Comparison of ENCODE assay signal across 19 cellular contexts in genomic region chr2:501130-501529, GRCh38.
A peak's percentile ranks its signal among the peaks of the same experiment; 100 is the strongest.
DNase-seq lines count a peak whose midpoint lies in the region; ATAC-seq, FAIRE-seq and TF ChIP-seq lines count a peak whose summit lies in the region.
"Had no signal": no experiment of that assay in that cellular context is flagged by ENCODE, and none has a peak within 500 bp of the region (broad histone marks: within the 10 kb centered on the region; RNA-seq: fewer than 3 reads in every experiment).

No MANE protein-coding gene starts in this region.

- POLR2A ChIA-PET in HepG2 (lab: Yijun Ruan, JAX) (no interaction called here), RWPE1 (lab: Yijun Ruan, JAX; ENCODE audit: low non-redundant PET) (no interaction called here)

- no peak overlapping the region for H3K4me2 ChIP-seq in HepG2 (ENCODE audit: low read depth, low read length)

- H3K4me3 Mint-ChIP-seq in glutamatergic neuron (ENCODE audit: unreplicated experiment) (no peak overlapping the region), CD14-positive monocyte (no peak overlapping the region)
- H3K4me3 Mint-ChIP-seq: activated CD4-positive, alpha-beta memory T cell treated with anti-CD3 and anti-CD28 coated beads for 36 hours; activated naive CD8-positive, alpha-beta T cell had no signal

- intact Hi-C loops in HepG2 (cut with micrococcal nuclease; ENCODE audit: unreplicated experiment), result no loop called here
- intact Hi-C loops in right lobe of liver (cut with DNase I), result no loop called here
- intact Hi-C loops in CD14-positive monocyte (cut with micrococcal nuclease), result no loop called here

- in situ Hi-C loops in HepG2 (cut with HindIII; ENCODE audit: extremely low pct_ligation_motif_present, low pct_unique_long_range_greater_than_20kb), result no loop called here

- TF ChIP-seq POLR2A in HepG2 (IDR thresholded peaks at IDR 0.05; ENCODE audit: insufficient read depth in 1 of 2, low read depth in 2 of 2, low read length in 2 of 2), result no peak
- no peak for TF ChIP-seq POLR2A in right lobe of liver (IDR thresholded peaks at IDR 0.05)

- H3K36me3 ChIP-seq in HepG2 (replicated peaks in 1 of 2; ENCODE audit: control insufficient read depth in 1 of 2, insufficient read depth in 2 of 2, low read length in 2 of 2) (no peaks in the 10 kb centered on the region), right lobe of liver (no peaks in the 10 kb centered on the region)
- H3K36me3 ChIP-seq: uterus had no signal

- H3K9me3 Mint-ChIP-seq in glutamatergic neuron (ENCODE audit: unreplicated experiment) (peaks cover 4% of the 10 kb centered on the region), CD14-positive monocyte (peaks cover 14 to 26% (median 17%) of the 10 kb centered on the region in 7 donors)
- H3K9me3 Mint-ChIP-seq: activated CD4-positive, alpha-beta memory T cell treated with anti-CD3 and anti-CD28 coated beads for 36 hours had no signal

- H3K4me1 ChIP-seq in HepG2 (ENCODE audit: insufficient read depth, low read length) (no peaks in the 10 kb centered on the region), right lobe of liver (no peaks in the 10 kb centered on the region)
- H3K4me1 ChIP-seq: uterus had no signal

- CTCF ChIA-PET in HepG2 (lab: Yijun Ruan, JAX; ENCODE audit: low intra/inter-chr PET ratio, low total read pairs), result no interaction called here
- CTCF ChIA-PET in RWPE1 (lab: Yijun Ruan, JAX), result interaction anchor here (0.6 to 1.0 kb wide), 4 partner anchors 25 to 317 kb away, joined by 3 to 4 read pairs (median 3); no protein-coding TSS in a partner anchor

- H3K27me3 ChIP-seq in HepG2 (ENCODE audit: control insufficient read depth in 1 of 2, insufficient read depth in 2 of 2, low read length in 2 of 2) (peaks cover 0 to 68% of the 10 kb centered on the region in 2 experiments; a peak in 4 of 5 replicates), right lobe of liver (no peaks in the 10 kb centered on the region)
- H3K27me3 ChIP-seq: uterus had no signal

- H3K79me2 ChIP-seq in HepG2 (ENCODE audit: insufficient read depth, low read length), result no peaks in the 10 kb centered on the region

- no TSS peak for BruUV-seq in HepG2 (replicated peaks; lab: Mats Ljungman, UMichigan)

- no peaks in the 10 kb centered on the region for H3K9me3 ChIP-seq in HepG2 (ENCODE audit: low read length)
- no peaks in the 10 kb centered on the region for H3K9me3 ChIP-seq in right lobe of liver
- H3K9me3 ChIP-seq: uterus had no signal

- H3K4me1 Mint-ChIP-seq in glutamatergic neuron (ENCODE audit: low read depth, unreplicated experiment) (no peaks in the 10 kb centered on the region), CD14-positive monocyte (no peaks in the 10 kb centered on the region)

- H3K27me3 Mint-ChIP-seq in glutamatergic neuron (ENCODE audit: unreplicated experiment) (peaks cover 3% of the 10 kb centered on the region), CD14-positive monocyte (ENCODE audit: low read depth in 3 of 3) (peaks cover 0 to 2% (median 0%) of the 10 kb centered on the region in 3 donors)

- WGBS in HepG2 (ENCODE audit: low lambda C conversion rate), result 2% methylated on average over 5 of the region's 5 CpGs
- WGBS in right lobe of liver (ENCODE audit: insufficient coverage, low coverage, low lambda C conversion rate, missing lambda C conversion rate), result 64% methylated on average over 5 of the region's 5 CpGs

- H3K4me3 ChIP-seq in HepG2 (replicated peaks in 1 of 3; ENCODE audit: insufficient read depth in 1 of 3, low read depth in 2 of 3, low read length in 3 of 3), result no peak overlapping the region
- no peak overlapping the region for H3K4me3 ChIP-seq in right lobe of liver
- H3K4me3 ChIP-seq: uterus had no signal

- H3K9ac ChIP-seq in HepG2 (ENCODE audit: insufficient read depth, low read depth, low read length), result no peak overlapping the region

- H3K36me3 Mint-ChIP-seq in glutamatergic neuron (ENCODE audit: unreplicated experiment) (no peaks in the 10 kb centered on the region), CD14-positive monocyte (no peaks in the 10 kb centered on the region)
- H3K36me3 Mint-ChIP-seq: activated CD4-positive, alpha-beta memory T cell treated with anti-CD3 and anti-CD28 coated beads for 36 hours; activated naive CD8-positive, alpha-beta T cell had no signal

- no peak for TF ChIP-seq RAD21 in HepG2 (CRISPR knock-in tag; IDR thresholded peaks at IDR 0.05)

- H3K27ac Mint-ChIP-seq in glutamatergic neuron (ENCODE audit: unreplicated experiment) (no peak overlapping the region), CD14-positive monocyte (no peak overlapping the region)
- H3K27ac Mint-ChIP-seq: activated CD4-positive, alpha-beta memory T cell treated with anti-CD3 and anti-CD28 coated beads for 36 hours; activated naive CD8-positive, alpha-beta T cell had no signal

- no peak for TF ChIP-seq EP300 in HepG2 (IDR thresholded peaks at IDR 0.05; ENCODE audit: low read depth in 2 of 2, low read length in 2 of 2)
- TF ChIP-seq EP300 in HepG2 (CRISPR knock-in tag; IDR thresholded peaks at IDR 0.05; ENCODE audit: borderline replicate concordance), result no peak

- H3K27ac ChIP-seq in HepG2 (ENCODE audit: extremely low read length, insufficient read depth, low read length) (no peak overlapping the region), right lobe of liver (no peak overlapping the region), RWPE1 (no peak overlapping the region)
- H3K27ac ChIP-seq: uterus had no signal

- ATAC-seq in HepG2 (peak; percentile 91), right lobe of liver (no peak), HG02981 (IDR thresholded peaks at IDR 0.05; ENCODE audit: unreplicated experiment) (no peak)
- ATAC-seq: stimulated activated naive CD8-positive, alpha-beta T cell treated with anti-CD3 and anti-CD28 coated beads, Interleukin-15, Interleukin-2, amounts not matched to agents 100 U/mL and 50 U/mL, for 24 hours had no signal

- H4K20me1 ChIP-seq in HepG2 (ENCODE audit: insufficient read depth, low read length), result no peaks in the 10 kb centered on the region

- TF ChIP-seq CTCF in HepG2 (CRISPR knock-in tag; IDR thresholded peaks at IDR 0.05) (no peak), right lobe of liver (IDR thresholded peaks at IDR 0.05) (no peak), RWPE1 (conservative IDR thresholded peaks at IDR 0.05; ENCODE audit: low read depth) (no peak), glutamatergic neuron (IDR thresholded peaks at IDR 0.05; ENCODE audit: partially characterized antibody, unreplicated experiment) (peak; percentile 36), CD14-positive monocyte (IDR thresholded peaks at IDR 0.05) (no peak)

- peak; percentile 51 for FAIRE-seq in HepG2 (lab: Jason Lieb, UNC)

- no peak overlapping the region for H2AFZ ChIP-seq in HepG2 (ENCODE audit: low read length)

- DNase-seq in HepG2 (ENCODE audit: low spot score), result no peak
- DNase-seq in right lobe of liver, result no peak
- DNase-seq in RWPE1 (ENCODE audit: low spot score), result peak; percentile 35
- no peak for DNase-seq in glutamatergic neuron
- DNase-seq in CD14-positive monocyte (ENCODE audit: low spot score), result no peak
- DNase-seq in AG08396 (ENCODE audit: low spot score), result no peak
- DNase-seq in GF-D8 (lab: John Stamatoyannopoulos, UW), result no peak
- DNase-seq: activated CD4-positive, alpha-beta memory T cell treated with anti-CD3 and anti-CD28 coated beads for 36 hours; activated T-cell treated with anti-CD3 and anti-CD28 coated beads, Interleukin-2, amount 50 U/mL, for 48 hours; effector CD8-positive, alpha-beta T cell; IMR-90; MV-4-11; NCI-H2029 treated with DMSO at 0.1 percent for 48 hours; SIG-M5; stimulated activated naive CD8-positive, alpha-beta T cell treated with anti-CD3 and anti-CD28 coated beads, Interleukin-15, Interleukin-2, amounts not matched to agents 100 U/mL and 50 U/mL, for 24 hours; T1000; uterus had no signal

TF ChIP-seq in HepG2, 621 proteins besides CTCF, POLR2A, EP300 and RAD21:
- TF ChIP-seq NFIB (CRISPR knock-in tag; IDR thresholded peaks at IDR 0.05; ENCODE audit: borderline replicate concordance) (no peak), HNRNPLL (IDR thresholded peaks at IDR 0.05; ENCODE audit: low read depth, low read length, poor library complexity, severe bottlenecking) (no peak)
